11 cellular contexts compared by ENCODE assay signal in the genomic region with DNA sequence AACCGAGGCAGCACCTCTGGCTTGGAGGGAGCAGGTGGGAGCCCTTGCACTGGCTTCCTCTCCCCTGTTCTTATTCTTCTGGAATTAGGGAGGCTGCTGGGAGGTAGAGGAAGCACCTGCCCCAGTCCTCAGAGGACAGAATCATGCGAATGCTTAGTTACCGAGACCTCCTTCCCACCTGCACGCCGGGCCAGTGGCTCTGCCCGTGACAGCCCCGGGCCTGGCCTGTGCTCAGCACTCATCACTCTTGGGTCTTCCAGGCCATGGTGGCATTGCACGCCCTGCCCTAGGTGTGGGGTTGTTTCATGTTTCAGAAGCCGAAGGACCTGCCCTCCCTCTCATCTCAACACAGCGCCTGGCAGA. TPM values are rescaled to one million over a fixed set of nuclear protein-coding genes. Genes with fewer than 3 reads are reported as not detected.
A peak's percentile ranks its signal among the peaks of the same experiment; 100 is the strongest.
DNase-seq lines count a peak whose midpoint lies in the region; ATAC-seq and TF ChIP-seq lines count a peak whose summit lies in the region.
"Had no signal": no experiment of that assay in that cellular context is flagged by ENCODE, and none has a peak within 500 bp of the region (broad histone marks: within the 10 kb centered on the region; RNA-seq: fewer than 3 reads in every experiment).

No MANE protein-coding gene starts in this region.

- TF ChIP-seq POLR2A in spleen (IDR thresholded peaks at IDR 0.05), result no peak

- H3K27ac Mint-ChIP-seq in activated CD4-positive, alpha-beta T cell treated with anti-CD3 and anti-CD28 coated beads, Interleukin-2, amount 10 ng/mL, durations not matched to agents 24 days and 14 days, result peak overlapping the region; percentile 96
- H3K27ac Mint-ChIP-seq in activated naive CD8-positive, alpha-beta T cell treated with anti-CD3 and anti-CD28 coated beads for 36 hours, result peak overlapping the region; percentile 89

- H3K36me3 ChIP-seq in spleen, result no peaks in the 10 kb centered on the region

- H3K27ac ChIP-seq in spleen, result peak overlapping the region in 7 of 8 donors; percentile 14 to 76 (median 58)

- H3K36me3 Mint-ChIP-seq in activated CD4-positive, alpha-beta T cell treated with anti-CD3 and anti-CD28 coated beads, Interleukin-2, amount 10 ng/mL, durations not matched to agents 24 days and 14 days (ENCODE audit: low read depth), result no peaks in the 10 kb centered on the region
- H3K36me3 Mint-ChIP-seq in activated naive CD8-positive, alpha-beta T cell treated with anti-CD3 and anti-CD28 coated beads for 36 hours, result no peaks in the 10 kb centered on the region

- H3K27me3 Mint-ChIP-seq in activated CD4-positive, alpha-beta T cell treated with anti-CD3 and anti-CD28 coated beads, Interleukin-2, amount 10 ng/mL, durations not matched to agents 24 days and 14 days, result peaks cover 15% of the 10 kb centered on the region
- H3K27me3 Mint-ChIP-seq in activated naive CD8-positive, alpha-beta T cell treated with anti-CD3 and anti-CD28 coated beads for 36 hours, result peaks cover 51% of the 10 kb centered on the region

- H3K9me3 ChIP-seq in spleen, result no peaks in the 10 kb centered on the region

- 59 to 80% (median 79%) methylated on average over 10 of the region's 10 CpGs for WGBS in spleen, 5 donors

- no peak for TF ChIP-seq CTCF in spleen (IDR thresholded peaks at IDR 0.05 in 8 of 11, conservative IDR thresholded peaks at IDR 0.05 in 3 of 11)

- H3K4me3 Mint-ChIP-seq in activated CD4-positive, alpha-beta T cell treated with anti-CD3 and anti-CD28 coated beads, Interleukin-2, amount 10 ng/mL, durations not matched to agents 24 days and 14 days, result peak overlapping the region; percentile 84
- H3K4me3 Mint-ChIP-seq in activated naive CD8-positive, alpha-beta T cell treated with anti-CD3 and anti-CD28 coated beads for 36 hours, result peak overlapping the region; percentile 62

- no peak overlapping the region for H3K4me3 ChIP-seq in spleen

- ATAC-seq in HG03159 (IDR thresholded peaks at IDR 0.05; ENCODE audit: unreplicated experiment) (peak; percentile 27), esophagus mucosa (no peak)

- peaks cover 0 to 38% (median 14%) of the 10 kb centered on the region in 6 donors for H3K4me1 ChIP-seq in spleen

- DNase-seq in activated CD4-positive, alpha-beta T cell treated with anti-CD3 and anti-CD28 coated beads, Interleukin-2, amount 10 ng/mL, durations not matched to agents 24 days and 14 days, result no peak
- no peak for DNase-seq in activated CD4-positive, alpha-beta T cell treated with anti-CD3 and anti-CD28 coated beads for 48 hours
- DNase-seq in activated naive CD8-positive, alpha-beta T cell treated with anti-CD3 and anti-CD28 coated beads for 36 hours, result no peak
- no peak for DNase-seq in spleen
- DNase-seq in medulla oblongata (ENCODE audit: extremely low spot score), result no peak
- no peak for DNase-seq in NCI-H187 treated with DMSO at 0.1 percent for 48 hours (lab: John Stamatoyannopoulos, UW)
- DNase-seq: foreskin melanocyte, NCI-H526 treated with DMSO at 0.1 percent for 48 hours had no signal

- intact Hi-C loops in activated CD4-positive, alpha-beta T cell treated with anti-CD3 and anti-CD28 coated beads, Interleukin-2, amount 10 ng/mL, durations not matched to agents 24 days and 14 days (cut with micrococcal nuclease), result loop anchor here (5.0 kb wide), 2 partner anchors 36 to 44 kb away; partner anchors contain the start of gene NKD2
- intact Hi-C loops in spleen (cut with DNase I; ENCODE audit: low total_unique reads), result no loop called here

- peaks cover 39% of the 10 kb centered on the region for H3K4me1 Mint-ChIP-seq in activated CD4-positive, alpha-beta T cell treated with anti-CD3 and anti-CD28 coated beads, Interleukin-2, amount 10 ng/mL, durations not matched to agents 24 days and 14 days
- peaks cover 25% of the 10 kb centered on the region for H3K4me1 Mint-ChIP-seq in activated naive CD8-positive, alpha-beta T cell treated with anti-CD3 and anti-CD28 coated beads for 36 hours

- H3K27me3 ChIP-seq in spleen (replicated peaks in 1 of 7), result peaks cover 0 to 99% (median 7%) of the 10 kb centered on the region in 7 donors

- H3K9me3 Mint-ChIP-seq in activated CD4-positive, alpha-beta T cell treated with anti-CD3 and anti-CD28 coated beads, Interleukin-2, amount 10 ng/mL, durations not matched to agents 24 days and 14 days, result no peaks in the 10 kb centered on the region
- no peaks in the 10 kb centered on the region for H3K9me3 Mint-ChIP-seq in activated naive CD8-positive, alpha-beta T cell treated with anti-CD3 and anti-CD28 coated beads for 36 hours

RNA-seq across cellular contexts. Expression of gene NKD2, which starts 45.3 kb away (rescaled TPM):
- 3.3 and 4.0 TPM in 2 replicates for total RNA-seq in activated CD4-positive, alpha-beta T cell treated with anti-CD3 and anti-CD28 coated beads, Interleukin-2, amount 10 ng/mL, durations not matched to agents 24 days and 14 days
- total RNA-seq in activated naive CD8-positive, alpha-beta T cell treated with anti-CD3 and anti-CD28 coated beads for 36 hours, result under 1 TPM; 0.66 to 0.82 TPM
- total RNA-seq in spleen (10 to 100 TPM in 6 of 7 donors, 1 to 10 TPM in 1; 1.4 to 52.3 (median 17.9) TPM), esophagus mucosa (1.1 TPM)
- polyA plus RNA-seq in spleen, result 10 to 100 TPM in 1 of 3 donors, 1 to 10 TPM in 2; 5.9 to 16.4 (median 7.0) TPM
- total RNA-seq: chondrocyte had no signal
